ENCODE assay signal across 1 cellular context in genomic region chr1:37473431-37474050, GRCh38.
TF ChIP-seq lines count a peak whose summit lies in the region.

No MANE protein-coding gene starts in this region.

TF ChIP-seq in K562, 482 proteins besides CTCF, POLR2A, EP300 and RAD21 (continued from another document and continues in another):
- TF ChIP-seq ZBTB12 (CRISPR knock-in tag; IDR thresholded peaks at IDR 0.05) (no peak), HDAC8 (tag; IDR thresholded peaks at IDR 0.05) (no peak), KLF16 (IDR thresholded peaks at IDR 0.05) (no peak), MEF2A (IDR thresholded peaks at IDR 0.05; ENCODE audit: control insufficient read depth, low read depth, low read length) (no peak), ZNF316 (IDR thresholded peaks at IDR 0.05) (0 out of 2 replicates have a peak, but pooled peaks have one; percentile 6), TFE3 (CRISPR knock-in tag; IDR thresholded peaks at IDR 0.05) (no peak), ARID4B (CRISPR knock-in tag; IDR thresholded peaks at IDR 0.05) (no peak), ETV6 (IDR thresholded peaks at IDR 0.05; ENCODE audit: borderline replicate concordance in 1 of 2, low read depth in 2 of 2, low read length in 1 of 2) (no peak), ETV6 (CRISPR knock-in tag; IDR thresholded peaks at IDR 0.05; ENCODE audit: borderline replicate concordance) (no peak), TCF7L2 (IDR thresholded peaks at IDR 0.05; ENCODE audit: low read depth, low read length) (no peak), GMEB1 (CRISPR knock-in tag; IDR thresholded peaks at IDR 0.05) (no peak), SMARCA5 (IDR thresholded peaks at IDR 0.05) (no peak; the same call in 1 of the 2 replicates), SMARCC2 (IDR thresholded peaks at IDR 0.05; ENCODE audit: low read depth) (no peak), JUNB (CRISPR knock-in tag; conservative IDR thresholded peaks at IDR 0.05) (no peak), CEBPG (CRISPR knock-in tag; IDR thresholded peaks at IDR 0.05) (no peak), CEBPG (tag; conservative IDR thresholded peaks at IDR 0.05 in 1 of 2, IDR thresholded peaks at IDR 0.05 in 1 of 2) (no peak), SETDB1 (IDR thresholded peaks at IDR 0.05; ENCODE audit: low read length) (no peak), ARID3A (IDR thresholded peaks at IDR 0.05; ENCODE audit: borderline replicate concordance, low read depth, low read length) (no peak), NR3C1 (CRISPR knock-in tag; IDR thresholded peaks at IDR 0.05) (no peak), MEF2D (tag; conservative IDR thresholded peaks at IDR 0.05; ENCODE audit: low read depth) (no peak), SMARCA4 (IDR thresholded peaks at IDR 0.05) (0 out of 2 replicates have a peak, but pooled peaks have one; percentile 26), RCOR1 (IDR thresholded peaks at IDR 0.05; ENCODE audit: borderline replicate concordance in 1 of 2, low read depth in 2 of 2, low read length in 2 of 2) (peak in 1 of 2 experiments; percentile 48; a peak in 1 of 4 replicates), ZBTB43 (CRISPR knock-in tag; IDR thresholded peaks at IDR 0.05) (no peak), SIN3A (IDR thresholded peaks at IDR 0.05; ENCODE audit: borderline replicate concordance in 2 of 2, control insufficient read depth in 1 of 2, low read depth in 2 of 2, low read length in 2 of 2) (no peak), TCFL5 (CRISPR knock-in tag; conservative IDR thresholded peaks at IDR 0.05) (no peak), ERF (CRISPR knock-in tag; IDR thresholded peaks at IDR 0.05) (no peak), DACH1 (IDR thresholded peaks at IDR 0.05; ENCODE audit: partially characterized antibody) (no peak), DDX20 (tag; IDR thresholded peaks at IDR 0.05; ENCODE audit: low read depth) (no peak), NFE2 (IDR thresholded peaks at IDR 0.05; ENCODE audit: low read depth) (no peak), STAT5B (CRISPR knock-in tag; IDR thresholded peaks at IDR 0.05) (no peak), ZNF507 (tag; conservative IDR thresholded peaks at IDR 0.05) (no peak), CHD7 (IDR thresholded peaks at IDR 0.05; ENCODE audit: low read depth, low read length) (no peak), FOXA3 (CRISPR knock-in tag; conservative IDR thresholded peaks at IDR 0.05 in 1 of 2, IDR thresholded peaks at IDR 0.05 in 1 of 2) (peak in 1 of 2 experiments; percentile 50; a peak in 1 of 4 replicates), ZC3H4 (CRISPR knock-in tag; IDR thresholded peaks at IDR 0.05; ENCODE audit: borderline replicate concordance) (0 out of 2 replicates have a peak, but pooled peaks have one; percentile 30), BMI1 (IDR thresholded peaks at IDR 0.05; ENCODE audit: low read length) (no peak), ZNF57 (CRISPR knock-in tag; IDR thresholded peaks at IDR 0.05) (no peak)
